In genomic region chr14:43359317-43359716, GRCh38 we compare ENCODE assay signal across 21 cellular contexts.
A peak's percentile ranks its signal among the peaks of the same experiment; 100 is the strongest.
DNase-seq lines count a peak whose midpoint lies in the region; ATAC-seq and TF ChIP-seq lines count a peak whose summit lies in the region.
"Had no signal": no experiment of that assay in that cellular context is flagged by ENCODE, and none has a peak within 500 bp of the region (broad histone marks: within the 10 kb centered on the region; RNA-seq: fewer than 3 reads in every experiment).

No MANE protein-coding gene starts in this region.

- intact Hi-C loops in body of pancreas (cut with DNase I) = no loop called here
- intact Hi-C loops in sigmoid colon (cut with DNase I) = no loop called here

- TF ChIP-seq EP300 in sigmoid colon (IDR thresholded peaks at IDR 0.05) = no peak

- peak; percentile 6 for DNase-seq in COLO668 (lab: John Stamatoyannopoulos, UW; ENCODE audit: unreplicated experiment)
- peak; percentile 67 for DNase-seq in NCI-H2029 (lab: John Stamatoyannopoulos, UW)
- peak in 3 of 4 donors; percentile 9 to 62 (median 26) for DNase-seq in body of pancreas
- DNase-seq in sigmoid colon = peak; percentile 47
- no peak for DNase-seq in brain microvascular endothelial cell
- no peak for DNase-seq in GM10266 (ENCODE audit: extremely low spot score)
- no peak for DNase-seq in inferior parietal cortex (ENCODE audit: extremely low spot score)
- DNase-seq: CD4-positive, CD25-positive, alpha-beta regulatory T cell; GDM1; MV-4-11; NCI-H1105; NCI-H1436 treated with DMSO at 0.1 percent for 48 hours; NCI-H187 treated with DMSO at 0.1 percent for 48 hours; NCI-H446; NCI-H524 treated with DMSO at 0.1 percent for 48 hours; PC-9; T-cell had no signal

- H3K9me3 ChIP-seq in body of pancreas (no peaks in the 10 kb centered on the region), sigmoid colon (no peaks in the 10 kb centered on the region)
- H3K9me3 ChIP-seq: BLaER1 had no signal

- in situ Hi-C loops in brain microvascular endothelial cell (cut with HindIII; ENCODE audit: low pct_ligation_motif_present, low sequenced_read_pairs) = no loop called here

- ATAC-seq in body of pancreas (no peak), GM19324 (IDR thresholded peaks at IDR 0.05; ENCODE audit: low FRiP score, unreplicated experiment) (no peak)
- ATAC-seq: HepG2, T-cell had no signal

- H3K4me1 ChIP-seq in body of pancreas (peaks cover 41% of the 10 kb centered on the region), sigmoid colon (no peaks in the 10 kb centered on the region)
- H3K4me1 ChIP-seq: BLaER1 had no signal

- 74% methylated on average over 4 of the region's 4 CpGs; no CpG with 5 or more reads in 1 of the 2 donors for WGBS in body of pancreas, 2 donors
- WGBS in sigmoid colon, 2 donors = 83 to 92% methylated on average over 4 of the region's 4 CpGs

- no peak for TF ChIP-seq POLR2A in body of pancreas (IDR thresholded peaks at IDR 0.05)
- no peak for TF ChIP-seq POLR2A in sigmoid colon (IDR thresholded peaks at IDR 0.05)

- no peak overlapping the region for H3K27ac ChIP-seq in body of pancreas
- H3K27ac ChIP-seq in sigmoid colon = no peak overlapping the region
- H3K27ac ChIP-seq in brain microvascular endothelial cell = no peak overlapping the region
- H3K27ac ChIP-seq: BLaER1, PC-9, RWPE1 had no signal

- H3K27me3 ChIP-seq in body of pancreas (no peaks in the 10 kb centered on the region), sigmoid colon (no peaks in the 10 kb centered on the region), brain microvascular endothelial cell (replicated peaks) (no peaks in the 10 kb centered on the region)
- H3K27me3 ChIP-seq: BLaER1 had no signal

- H3K36me3 ChIP-seq in body of pancreas (replicated peaks in 1 of 2; ENCODE audit: insufficient read depth in 1 of 2, low read depth in 2 of 2) (no peaks in the 10 kb centered on the region), sigmoid colon (no peaks in the 10 kb centered on the region), brain microvascular endothelial cell (replicated peaks) (no peaks in the 10 kb centered on the region)
- H3K36me3 ChIP-seq: BLaER1 had no signal

- TF ChIP-seq CTCF in body of pancreas (IDR thresholded peaks at IDR 0.05) (no peak), sigmoid colon (IDR thresholded peaks at IDR 0.05) (no peak), brain microvascular endothelial cell (IDR thresholded peaks at IDR 0.05; ENCODE audit: low read depth, low read length, missing control alignments) (no peak), GM10266 (IDR thresholded peaks at IDR 0.05; ENCODE audit: control insufficient read depth, insufficient read depth, low read depth, missing control alignments) (no peak)

- H3K4me3 ChIP-seq in body of pancreas = no peak overlapping the region
- H3K4me3 ChIP-seq in sigmoid colon = no peak overlapping the region
- no peak overlapping the region for H3K4me3 ChIP-seq in brain microvascular endothelial cell (ENCODE audit: low read depth, low read length)
- H3K4me3 ChIP-seq: BLaER1, PC-9 had no signal

Comparison
In these comparisons a context has a peak if more than half of its experiments do, and no peak if none do; other contexts are left out.
1. DNase-seq: peak in COLO668 (single experiment), NCI-H2029 (single experiment), body of pancreas (3 of 4) and sigmoid colon (single experiment); none in brain microvascular endothelial cell (single experiment), GM10266 (single experiment) and inferior parietal cortex (single experiment).